In the genomic region with DNA sequence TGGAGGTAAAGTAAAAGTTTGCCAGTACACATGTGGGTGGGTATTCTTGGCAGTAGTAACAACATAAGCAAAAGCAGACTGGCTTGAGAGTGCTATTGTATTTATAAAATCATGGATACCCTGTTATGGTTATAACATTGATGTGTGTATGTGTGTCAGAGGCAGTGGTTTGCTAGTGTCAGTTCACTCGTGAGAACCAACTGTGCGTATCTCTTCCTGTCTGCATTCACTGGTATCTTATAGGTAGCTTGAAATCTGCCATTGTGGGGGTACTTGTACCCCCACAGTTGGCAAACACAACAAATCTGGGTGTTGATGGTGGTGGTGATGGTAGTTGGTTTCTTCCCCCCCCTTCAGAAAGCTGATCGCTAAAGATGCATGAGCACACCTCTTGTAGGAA, we compare ENCODE assay signal across 18 cellular contexts.
"Had no signal": no experiment of that assay in that cellular context is flagged by ENCODE, and none has a peak within 500 bp of the region (broad histone marks: within the 10 kb centered on the region; RNA-seq: fewer than 3 reads in every experiment).

No MANE protein-coding gene starts in this region.

- H3K27me3 ChIP-seq: gastrocnemius medialis, left lung, SJSA1, thyroid gland had no signal

- H3K4me1 Mint-ChIP-seq: mesothelial cell of epicardium, nephron progenitor cell had no signal

- H3K27ac Mint-ChIP-seq: dendritic cell treated with granulocyte-macrophage colony-stimulating factor and Interleukin-4, amounts not matched to agents 40 ng/mL and 50 ng/mL, for 4 days; mesothelial cell of epicardium; nephron progenitor cell; WTC11 had no signal

- H3K9me3 Mint-ChIP-seq: dendritic cell treated with granulocyte-macrophage colony-stimulating factor and Interleukin-4, amounts not matched to agents 40 ng/mL and 50 ng/mL, for 4 days; mesothelial cell of epicardium; nephron progenitor cell; WTC11 had no signal

- H3K4me1 ChIP-seq: gastrocnemius medialis, left lung, SJSA1, thyroid gland had no signal

- ATAC-seq: esophagus mucosa, gastrocnemius medialis, left lung, sciatic nerve, WTC11 had no signal

- H3K36me3 Mint-ChIP-seq: mesothelial cell of epicardium, WTC11 had no signal

- H3K36me3 ChIP-seq: gastrocnemius medialis, left lung, SJSA1, thyroid gland had no signal

- H3K27ac ChIP-seq: gastrocnemius medialis, left lung, SJSA1, thyroid gland had no signal

- H3K27me3 Mint-ChIP-seq: dendritic cell treated with granulocyte-macrophage colony-stimulating factor and Interleukin-4, amounts not matched to agents 40 ng/mL and 50 ng/mL, for 4 days had no signal

- H3K4me3 Mint-ChIP-seq: dendritic cell treated with granulocyte-macrophage colony-stimulating factor and Interleukin-4, amounts not matched to agents 40 ng/mL and 50 ng/mL, for 4 days; mesothelial cell of epicardium; nephron progenitor cell; WTC11 had no signal

- H3K9me3 ChIP-seq: gastrocnemius medialis, left lung, SJSA1, thyroid gland had no signal

- H3K4me3 ChIP-seq: gastrocnemius medialis, left lung, SJSA1, smooth muscle cell, thyroid gland had no signal

- DNase-seq: activated CD4-positive, alpha-beta T cell treated with anti-CD3 and anti-CD28 coated beads for 48 hours; activated gamma-delta T cell; effector CD8-positive, alpha-beta T cell; gastrocnemius medialis; head of caudate nucleus; kidney; left lung; nephron progenitor cell; nucleus accumbens; stimulated activated CD4-positive, alpha-beta T cell treated with anti-CD3 and anti-CD28 coated beads, Interleukin-4, amount 100 ng/mL, for 1 hour; thyroid gland had no signal
